7 cellular contexts compared by ENCODE assay signal in genomic region chr17:77152056-77152455, GRCh38. TPM values are rescaled to one million over a fixed set of nuclear protein-coding genes. Genes with fewer than 3 reads are reported as not detected.
DNase-seq lines count a peak whose midpoint lies in the region; ATAC-seq and TF ChIP-seq lines count a peak whose summit lies in the region.
"Not testable (repeated sequence)": the region's sequence is repeated elsewhere in the genome, so short reads cannot be mapped to it uniquely, and the experiment has no call there.

No MANE protein-coding gene starts in this region.

- H3K9me2 ChIP-seq in GM23248 (ENCODE audit: insufficient read depth): not testable (repeated sequence)

- ATAC-seq in upper lobe of left lung (ENCODE audit: low FRiP score in 2 of 2): peak in 1 of 2 donors; percentile 73

- H3K27ac ChIP-seq in GM23248 (peak overlapping the region; percentile 82), caudate nucleus (ENCODE audit: low read depth, low read length) (peak overlapping the region; percentile 58), right atrium auricular region (peak overlapping the region; percentile 49 to 97), stomach (peak overlapping the region in 3 of 5 donors; percentile 43 to 61 (median 53)), upper lobe of left lung (peak overlapping the region; percentile 38 to 98 (median 56))

- not testable (repeated sequence) for DNase-seq in GM23248; caudate nucleus (lab: John Stamatoyannopoulos, UW); stomach; upper lobe of left lung
- peak; percentile 47 for DNase-seq in fibroblast of the aortic adventitia (ENCODE audit: low read depth)
- peak; percentile 68 for DNase-seq in right atrium auricular region (ENCODE audit: low spot score)
- DNase-seq in posterior vena cava (ENCODE audit: low spot score): peak; percentile 90

- not testable (repeated sequence) for TF ChIP-seq CTCF in fibroblast of the aortic adventitia (IDR thresholded peaks at IDR 0.05; ENCODE audit: insufficient read depth, low read length); right atrium auricular region (IDR thresholded peaks at IDR 0.05); stomach (IDR thresholded peaks at IDR 0.05); upper lobe of left lung (IDR thresholded peaks at IDR 0.05)

- H3K27me3 ChIP-seq in GM23248 (replicated peaks; ENCODE audit: insufficient read depth); right atrium auricular region; stomach; upper lobe of left lung: not testable (repeated sequence)

- not testable (repeated sequence) for H3K9me3 ChIP-seq in GM23248 (ENCODE audit: low read depth); right atrium auricular region; stomach; upper lobe of left lung

- not testable (repeated sequence) for TF ChIP-seq POLR2A in stomach (IDR thresholded peaks at IDR 0.05); upper lobe of left lung (IDR thresholded peaks at IDR 0.05)

- peak overlapping the region; percentile 55 for H3K9ac ChIP-seq in GM23248

- WGBS in GM23248 (ENCODE audit: low coverage in 1 of 2, low lambda C conversion rate in 2 of 2, missing lambda C conversion rate in 2 of 2), 2 experiments: 38 to 45% methylated on average over 6 of the region's 6 CpGs
- 80 to 95% (median 90%) methylated on average over 6 of the region's 6 CpGs for WGBS in stomach, 5 donors
- 74 to 79% methylated on average over 6 of the region's 6 CpGs for WGBS in upper lobe of left lung, 2 donors

- H3K36me3 ChIP-seq in GM23248 (ENCODE audit: low read depth): peaks cover 10% of the 10 kb centered on the region; the same call in 1 of the 2 replicates
- not testable (repeated sequence) for H3K36me3 ChIP-seq in right atrium auricular region
- H3K36me3 ChIP-seq in stomach: peaks cover 12 to 49% (median 36%) of the 10 kb centered on the region in 4 donors
- peaks cover 4 to 54% (median 13%) of the 10 kb centered on the region in 4 donors for H3K36me3 ChIP-seq in upper lobe of left lung

- not testable (repeated sequence) for TF ChIP-seq EP300 in stomach (IDR thresholded peaks at IDR 0.05); upper lobe of left lung (IDR thresholded peaks at IDR 0.05)

- H3F3A ChIP-seq in GM23248 (ENCODE audit: insufficient read depth): peaks cover 21% of the 10 kb centered on the region

- not testable (repeated sequence) for H3K4me3 ChIP-seq in GM23248; fibroblast of the aortic adventitia (ENCODE audit: low read depth, low read length); right atrium auricular region; stomach; upper lobe of left lung

- intact Hi-C loops in posterior vena cava (cut with DNase I): not testable (repeated sequence)
- intact Hi-C loops in stomach (cut with DNase I; ENCODE audit: low total_unique reads): loop anchor here (10.0 kb wide), 1 partner anchor 47 kb away; no protein-coding TSS in a partner anchor

- peak overlapping the region; percentile 68 for H3K4me2 ChIP-seq in GM23248 (ENCODE audit: unreplicated experiment)

- in situ Hi-C loops in GM23248 (cut with MboI): not testable (repeated sequence)

- H3K4me1 ChIP-seq in GM23248 (ENCODE audit: insufficient read depth): peaks cover 35% of the 10 kb centered on the region
- peaks cover 0 to 86% of the 10 kb centered on the region in 2 donors for H3K4me1 ChIP-seq in right atrium auricular region
- peaks cover 55 to 91% (median 72%) of the 10 kb centered on the region in 4 donors for H3K4me1 ChIP-seq in stomach
- peaks cover 47 to 77% (median 66%) of the 10 kb centered on the region in 4 donors for H3K4me1 ChIP-seq in upper lobe of left lung

- H3K79me2 ChIP-seq in GM23248 (ENCODE audit: insufficient read depth): peaks cover 96% of the 10 kb centered on the region

- not testable (repeated sequence) for H4K20me1 ChIP-seq in GM23248 (ENCODE audit: insufficient read depth)

- not testable (repeated sequence) for H2AFZ ChIP-seq in GM23248

RNA-seq across cellular contexts. Expression of gene SEC14L1, which starts 11.3 kb away (rescaled TPM):
- 24.4 and 27.4 TPM in 2 replicates for total RNA-seq in GM23248 (2014; rRNA removed; shearing (Covaris generic))
- 26.8 and 29.9 TPM in 2 replicates for polyA plus RNA-seq in GM23248 (2016; fragmentation: Nextera tagmentation; extraction: Ambion mirVana)
- total RNA-seq in fibroblast of the aortic adventitia (ENCODE audit: low replicate concordance): 34.3 and 149 TPM in 2 replicates
- 10 to 100 TPM; 48.2 to 54.0 TPM for total RNA-seq in right atrium auricular region
- total RNA-seq in posterior vena cava: 10 to 100 TPM; 66.1 to 78.3 TPM
- 100 to 1,000 TPM in 1 of 5 donors, 10 to 100 TPM in 3, 1 to 10 TPM in 1; 3.2 to 106 (median 60.1) TPM for total RNA-seq in stomach
- polyA plus RNA-seq in stomach: 10 to 100 TPM; 17.0 to 39.5 (median 30.2) TPM
- total RNA-seq in upper lobe of left lung: 100 to 1,000 TPM; 100 to 291 (median 145) TPM
